ENCODE assay signal across 23 cellular contexts in the genomic region with DNA sequence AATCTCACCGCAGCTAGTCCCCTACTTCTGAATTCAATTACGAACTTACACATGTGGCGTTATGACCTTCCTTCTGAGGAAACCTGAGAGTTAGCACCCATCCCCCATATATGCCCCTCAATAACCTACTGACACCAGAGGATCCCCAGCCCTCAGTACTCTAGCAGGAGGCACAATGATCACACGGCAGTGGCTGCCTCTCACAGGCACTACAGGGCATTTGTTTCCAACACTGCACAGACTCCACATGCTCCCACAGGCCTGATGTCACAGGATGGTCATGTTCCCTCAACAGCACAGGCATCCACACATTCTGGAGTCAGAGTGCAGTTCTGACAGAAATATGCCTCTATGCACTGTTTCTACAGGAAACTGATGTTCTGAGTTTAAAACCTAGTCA. TPM values are rescaled to one million over a fixed set of nuclear protein-coding genes. Genes with fewer than 3 reads are reported as not detected.
DNase-seq lines count a peak whose midpoint lies in the region; ATAC-seq lines count a peak whose summit lies in the region.
"Had no signal": no experiment of that assay in that cellular context is flagged by ENCODE, and none has a peak within 500 bp of the region (broad histone marks: within the 10 kb centered on the region; RNA-seq: fewer than 3 reads in every experiment).

No MANE protein-coding gene starts in this region.

- H3K4me1 Mint-ChIP-seq in T-helper 2 cell treated with Interferon-gamma antibody and Interleukin-4, amounts not matched to agents 5 μg/mL and 100 μg/mL, for 36 hours (ENCODE audit: low read depth) = peaks cover 19% of the 10 kb centered on the region
- H3K4me1 Mint-ChIP-seq in CD4-positive, alpha-beta memory T cell = peaks cover 23 to 47% (median 34%) of the 10 kb centered on the region in 4 donors
- peaks cover 24% of the 10 kb centered on the region for H3K4me1 Mint-ChIP-seq in activated T-helper 2 cell treated with anti-CD3 and anti-CD28 coated beads, Interferon-gamma antibody, Interleukin-2, Interleukin-4, amounts not matched to agents 10 μg/mL and 5 μg/mL and 100 μg/mL, durations not matched to agents 14 hours and 24 hours and 36 hours (ENCODE audit: low read depth)

- H3K36me3 ChIP-seq in CD4-positive, alpha-beta memory T cell (ENCODE audit: insufficient read depth, low read length) = peaks cover 58% of the 10 kb centered on the region

- intact Hi-C loops in CD4-positive, alpha-beta memory T cell (cut with micrococcal nuclease) = no loop called here
- intact Hi-C loops in activated T-helper 2 cell treated with anti-CD3 and anti-CD28 coated beads, Interferon-gamma antibody, Interleukin-2, Interleukin-4, amounts not matched to agents 10 μg/mL and 5 μg/mL and 100 μg/mL, durations not matched to agents 14 hours and 24 hours and 36 hours (cut with micrococcal nuclease) = no loop called here

- H3K27me3 ChIP-seq in CD4-positive, alpha-beta memory T cell (ENCODE audit: insufficient read depth, low read length) = no peaks in the 10 kb centered on the region
- H3K27me3 ChIP-seq: BE2C, body of pancreas, colonic mucosa, Peyer's patch, SJCRH30 had no signal

- POLR2A ChIA-PET in CD4-positive, alpha-beta memory T cell (lab: Charles Lee; ENCODE audit: partially characterized antibody) = no interaction called here

- peaks cover 42% of the 10 kb centered on the region for H3K4me1 ChIP-seq in CD4-positive, alpha-beta memory T cell (ENCODE audit: insufficient read depth, low read length)
- H3K4me1 ChIP-seq: BE2C, colonic mucosa had no signal

- CTCF ChIA-PET in CD4-positive, alpha-beta memory T cell (lab: Charles Lee; ENCODE audit: partially characterized antibody) = interaction anchor here (0.6 kb wide), 1 partner anchor 11 kb away, joined by 4 read pairs; no protein-coding TSS in a partner anchor

- H3K27ac Mint-ChIP-seq in T-helper 2 cell treated with Interferon-gamma antibody and Interleukin-4, amounts not matched to agents 5 μg/mL and 100 μg/mL, for 36 hours = peak overlapping the region; percentile 1
- H3K27ac Mint-ChIP-seq in CD4-positive, alpha-beta memory T cell = peak overlapping the region in 5 of 7 donors; percentile 10 to 83 (median 72)
- H3K27ac Mint-ChIP-seq in activated T-helper 2 cell treated with anti-CD3 and anti-CD28 coated beads, Interferon-gamma antibody, Interleukin-2, Interleukin-4, amounts not matched to agents 10 μg/mL and 5 μg/mL and 100 μg/mL, durations not matched to agents 14 hours and 24 hours and 36 hours = peak overlapping the region; percentile 4

- H3K4me3 ChIP-seq in CD4-positive, alpha-beta memory T cell (ENCODE audit: low read length in 2 of 2) = no peak overlapping the region
- H3K4me3 ChIP-seq: body of pancreas, colonic mucosa, left ventricle myocardium inferior, Peyer's patch, SJCRH30 had no signal

- H3K36me3 Mint-ChIP-seq in T-helper 2 cell treated with Interferon-gamma antibody and Interleukin-4, amounts not matched to agents 5 μg/mL and 100 μg/mL, for 36 hours (ENCODE audit: low read depth) = peaks cover 77% of the 10 kb centered on the region
- peaks cover 60 to 80% of the 10 kb centered on the region in 2 donors for H3K36me3 Mint-ChIP-seq in CD4-positive, alpha-beta memory T cell
- peaks cover 83% of the 10 kb centered on the region for H3K36me3 Mint-ChIP-seq in activated T-helper 2 cell treated with anti-CD3 and anti-CD28 coated beads, Interferon-gamma antibody, Interleukin-2, Interleukin-4, amounts not matched to agents 10 μg/mL and 5 μg/mL and 100 μg/mL, durations not matched to agents 14 hours and 24 hours and 36 hours (ENCODE audit: low read depth)

- H3K9me3 Mint-ChIP-seq in T-helper 2 cell treated with Interferon-gamma antibody and Interleukin-4, amounts not matched to agents 5 μg/mL and 100 μg/mL, for 36 hours = no peaks in the 10 kb centered on the region
- no peaks in the 10 kb centered on the region for H3K9me3 Mint-ChIP-seq in CD4-positive, alpha-beta memory T cell
- H3K9me3 Mint-ChIP-seq in activated T-helper 2 cell treated with anti-CD3 and anti-CD28 coated beads, Interferon-gamma antibody, Interleukin-2, Interleukin-4, amounts not matched to agents 10 μg/mL and 5 μg/mL and 100 μg/mL, durations not matched to agents 14 hours and 24 hours and 36 hours = no peaks in the 10 kb centered on the region
- H3K9me3 Mint-ChIP-seq: activated naive CD4-positive, alpha-beta T cell treated with anti-CD3 and anti-CD28 coated beads, Interleukin-2, amount 50 U/mL, for 72 hours had no signal

- H3K27me3 Mint-ChIP-seq in T-helper 2 cell treated with Interferon-gamma antibody and Interleukin-4, amounts not matched to agents 5 μg/mL and 100 μg/mL, for 36 hours (ENCODE audit: low read depth) = no peaks in the 10 kb centered on the region
- no peaks in the 10 kb centered on the region for H3K27me3 Mint-ChIP-seq in CD4-positive, alpha-beta memory T cell
- no peaks in the 10 kb centered on the region for H3K27me3 Mint-ChIP-seq in activated T-helper 2 cell treated with anti-CD3 and anti-CD28 coated beads, Interferon-gamma antibody, Interleukin-2, Interleukin-4, amounts not matched to agents 10 μg/mL and 5 μg/mL and 100 μg/mL, durations not matched to agents 14 hours and 24 hours and 36 hours (ENCODE audit: low read depth)

- H3K4me3 Mint-ChIP-seq in T-helper 2 cell treated with Interferon-gamma antibody and Interleukin-4, amounts not matched to agents 5 μg/mL and 100 μg/mL, for 36 hours = no peak overlapping the region
- no peak overlapping the region for H3K4me3 Mint-ChIP-seq in CD4-positive, alpha-beta memory T cell
- H3K4me3 Mint-ChIP-seq in activated T-helper 2 cell treated with anti-CD3 and anti-CD28 coated beads, Interferon-gamma antibody, Interleukin-2, Interleukin-4, amounts not matched to agents 10 μg/mL and 5 μg/mL and 100 μg/mL, durations not matched to agents 14 hours and 24 hours and 36 hours (ENCODE audit: low read depth) = no peak overlapping the region

- DNase-seq in T-helper 2 cell treated with Interferon-gamma antibody and Interleukin-4, amounts not matched to agents 5 μg/mL and 100 μg/mL, for 36 hours (ENCODE audit: low spot score) = no peak
- DNase-seq in T-helper 2 cell (no peak), myocyte (ENCODE audit: low read depth) (peak; percentile 5), epidermal melanocyte (ENCODE audit: insufficient read length, low spot score) (no peak)
- no peak for DNase-seq in CD4-positive, alpha-beta memory T cell
- no peak for DNase-seq in activated T-helper 2 cell treated with anti-CD3 and anti-CD28 coated beads, Interferon-gamma antibody, Interleukin-2, Interleukin-4, amounts not matched to agents 10 μg/mL and 5 μg/mL and 100 μg/mL, durations not matched to agents 14 hours and 24 hours and 36 hours (ENCODE audit: low spot score)
- DNase-seq in stimulated activated CD8-positive, alpha-beta memory T cell treated with anti-CD3 and anti-CD28 coated beads, Interleukin-4, amount 100 ng/mL, for 48 hours = no peak
- DNase-seq: 8988T; BE2C; body of pancreas; colonic mucosa; left ventricle myocardium inferior; NCI-H2107; NCI-H510A; NK-92 treated with Interleukin-12 subunit alpha and Interleukin-12 subunit beta, amount 100 ng/mL, for 24 hours; nucleus accumbens; SJCRH30; stimulated activated CD4-positive, alpha-beta T cell treated with anti-CD3 and anti-CD28 coated beads, Interleukin-4, amount 100 ng/mL, for 24 hours; T-helper 9 cell; trophoblast cell had no signal

- H3K27ac ChIP-seq in CD4-positive, alpha-beta memory T cell (ENCODE audit: low read depth, low read length) = no peak overlapping the region
- H3K27ac ChIP-seq: body of pancreas, colonic mucosa, left ventricle myocardium inferior, SJCRH30 had no signal

- H3K9me3 ChIP-seq in CD4-positive, alpha-beta memory T cell (ENCODE audit: control insufficient read depth in 1 of 2, low read length in 2 of 2) = no peaks in the 10 kb centered on the region
- H3K9me3 ChIP-seq: BE2C, body of pancreas, colonic mucosa, left ventricle myocardium inferior, Peyer's patch, SJCRH30 had no signal

- ATAC-seq in GM18517 (IDR thresholded peaks at IDR 0.05; ENCODE audit: unreplicated experiment) = no peak
- ATAC-seq: activated naive CD4-positive, alpha-beta T cell treated with anti-CD3 and anti-CD28 coated beads, Interleukin-2, amount 50 U/mL, for 72 hours; body of pancreas had no signal

RNA-seq across cellular contexts. Expression of a gene that starts 17.4 kb away (rescaled TPM):
- 100 to 1,000 TPM; 147 to 168 TPM for total RNA-seq in CD4-positive, alpha-beta memory T cell
- polyA plus RNA-seq in CD4-positive, alpha-beta memory T cell = 100 to 1,000 TPM; 140 to 216 TPM
- 241 and 244 TPM in 2 replicates for total RNA-seq in activated T-helper 2 cell treated with anti-CD3 and anti-CD28 coated beads, Interferon-gamma antibody, Interleukin-2, Interleukin-4, amounts not matched to agents 10 μg/mL and 5 μg/mL and 100 μg/mL, durations not matched to agents 14 hours and 24 hours and 36 hours
- 104 and 120 TPM in 2 replicates for total RNA-seq in myocyte
- 51.6 TPM for polyA plus RNA-seq in myocyte (2012)

RNA-seq across cellular contexts. Expression of a gene that starts 36.4 kb away (rescaled TPM):
- 1 to 10 TPM; 6.4 to 7.8 TPM for total RNA-seq in CD4-positive, alpha-beta memory T cell
- polyA plus RNA-seq in CD4-positive, alpha-beta memory T cell = 10 to 100 TPM in 1 of 2 donors, 1 to 10 TPM in 1; 7.4 to 16.4 TPM
- 9.7 TPM in 2 replicates for total RNA-seq in activated T-helper 2 cell treated with anti-CD3 and anti-CD28 coated beads, Interferon-gamma antibody, Interleukin-2, Interleukin-4, amounts not matched to agents 10 μg/mL and 5 μg/mL and 100 μg/mL, durations not matched to agents 14 hours and 24 hours and 36 hours
- total RNA-seq in myocyte = 3.2 and 3.9 TPM in 2 replicates
- polyA plus RNA-seq in myocyte (2012) = 2.7 TPM

Comparison
In these comparisons a context has a peak if more than half of its experiments do, and no peak if none do; other contexts are left out.
1. H3K27ac Mint-ChIP-seq: peak in every context shown above with its lines; median percentile 72 in CD4-positive, alpha-beta memory T cell; 4 in activated T-helper 2 cell treated with anti-CD3 and anti-CD28 coated beads, Interferon-gamma antibody, Interleukin-2, Interleukin-4, amounts not matched to agents 10 μg/mL and 5 μg/mL and 100 μg/mL, durations not matched to agents 14 hours and 24 hours and 36 hours; 1 in T-helper 2 cell treated with Interferon-gamma antibody and Interleukin-4, amounts not matched to agents 5 μg/mL and 100 μg/mL, for 36 hours.